ENCODE assay signal across 2 cellular contexts in genomic region chr12:132925597-132926416, GRCh38.
TF ChIP-seq lines count a peak whose summit lies in the region.

No MANE protein-coding gene starts in this region.

TF ChIP-seq in HepG2, 621 proteins besides CTCF, POLR2A, EP300 and RAD21:
- TF ChIP-seq ZBTB26 (CRISPR knock-in tag; IDR thresholded peaks at IDR 0.05; ENCODE audit: borderline replicate concordance) (no peak), ZNF274 (CRISPR knock-in tag; IDR thresholded peaks at IDR 0.05) (peak; percentile 88; the same call in 1 of the 2 replicates)

TF ChIP-seq in K562, 482 proteins besides CTCF, POLR2A, EP300 and RAD21:
- TF ChIP-seq ZNF253 (CRISPR knock-in tag; conservative IDR thresholded peaks at IDR 0.05) (no peak), XRCC3 (IDR thresholded peaks at IDR 0.05) (0 out of 2 replicates have a peak, but pooled peaks have one; percentile 14), FOXK1 (CRISPR knock-in tag; IDR thresholded peaks at IDR 0.05; ENCODE audit: borderline replicate concordance) (no peak), SNIP1 (IDR thresholded peaks at IDR 0.05; ENCODE audit: low read depth) (no peak), ZNF655 (CRISPR knock-in tag; IDR thresholded peaks at IDR 0.05) (no peak), TRIM28 (IDR thresholded peaks at IDR 0.05) (peak; percentile 27; the same call in 1 of the 2 replicates), MTA2 (IDR thresholded peaks at IDR 0.05; ENCODE audit: low read depth) (no peak), PTTG1 (tag; IDR thresholded peaks at IDR 0.05; ENCODE audit: low read depth) (no peak), ZNF75A (CRISPR knock-in tag; IDR thresholded peaks at IDR 0.05) (peak; percentile 80), SMAD2 (IDR thresholded peaks at IDR 0.05; ENCODE audit: low read depth, low read length) (no peak), STAT6 (CRISPR knock-in tag; IDR thresholded peaks at IDR 0.05) (no peak), LARP7 (IDR thresholded peaks at IDR 0.05) (no peak), AFF4 (CRISPR knock-in tag; IDR thresholded peaks at IDR 0.05) (no peak), POLR3A (IDR thresholded peaks at IDR 0.05; ENCODE audit: borderline replicate concordance, extremely low read depth, insufficient read depth, insufficient read length) (no peak), E2F8 (IDR thresholded peaks at IDR 0.05; ENCODE audit: low read depth, partially characterized antibody) (no peak)
- TF ChIP-seq, protein P1, sequence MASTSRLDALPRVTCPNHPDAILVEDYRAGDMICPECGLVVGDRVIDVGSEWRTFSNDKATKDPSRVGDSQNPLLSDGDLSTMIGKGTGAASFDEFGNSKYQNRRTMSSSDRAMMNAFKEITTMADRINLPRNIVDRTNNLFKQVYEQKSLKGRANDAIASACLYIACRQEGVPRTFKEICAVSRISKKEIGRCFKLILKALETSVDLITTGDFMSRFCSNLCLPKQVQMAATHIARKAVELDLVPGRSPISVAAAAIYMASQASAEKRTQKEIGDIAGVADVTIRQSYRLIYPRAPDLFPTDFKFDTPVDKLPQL (IDR thresholded peaks at IDR 0.05; ENCODE audit: extremely low read depth, insufficient read length): no peak
